8 cellular contexts compared by ENCODE assay signal in the genomic region with DNA sequence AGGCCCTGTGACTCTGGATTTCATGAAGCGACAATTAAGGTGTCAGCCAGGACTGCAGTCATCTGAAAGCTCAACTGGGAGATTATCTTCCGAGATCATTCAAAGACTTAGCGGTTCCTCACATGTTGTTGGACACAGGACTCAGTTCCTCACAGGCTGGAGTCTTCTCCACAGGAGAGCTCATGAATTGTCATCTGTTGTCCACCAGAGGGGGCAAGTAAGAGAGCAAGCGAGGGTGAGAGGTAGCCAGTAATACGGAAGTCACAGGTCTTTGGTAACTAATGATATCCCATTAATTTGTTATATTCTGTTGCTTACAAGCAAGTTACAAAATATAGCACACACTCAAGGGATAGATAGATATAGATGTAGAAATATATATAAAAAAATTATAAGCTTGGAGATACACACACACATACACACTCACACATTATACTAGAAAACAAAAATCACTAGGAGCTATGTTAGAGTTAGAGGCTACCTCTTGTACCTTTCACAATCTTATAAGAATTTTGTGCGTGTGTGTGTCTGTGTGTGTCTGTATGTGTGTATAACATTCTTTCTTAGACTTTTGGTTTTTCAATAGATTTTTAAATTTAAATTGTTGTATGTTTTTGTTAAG.
DNase-seq lines count a peak whose midpoint lies in the region; ATAC-seq and TF ChIP-seq lines count a peak whose summit lies in the region.

No MANE protein-coding gene starts in this region.

- H3K9me2 ChIP-seq in GM23338 (ENCODE audit: insufficient read depth), result no peaks in the 10 kb centered on the region

- no peaks in the 10 kb centered on the region for H3K36me3 ChIP-seq in GM23338 (ENCODE audit: insufficient read depth)

- no peak overlapping the region for H2AFZ ChIP-seq in GM23338

- H3K36me3 Mint-ChIP-seq in GM23338 (ENCODE audit: low read depth) (no peaks in the 10 kb centered on the region), natural killer cell (peaks cover 4% of the 10 kb centered on the region)

- no peak overlapping the region for H3K4me2 ChIP-seq in GM23338

- H3K27me3 ChIP-seq in GM23338 (ENCODE audit: insufficient read depth), result no peaks in the 10 kb centered on the region

- H3K9me3 Mint-ChIP-seq in GM23338 (no peaks in the 10 kb centered on the region; the same call in 1 of the 3 replicates), natural killer cell (peaks cover 3% of the 10 kb centered on the region in 2 donors)

- H4K20me1 ChIP-seq in GM23338 (replicated peaks; ENCODE audit: insufficient read depth), result no peaks in the 10 kb centered on the region

- no peaks in the 10 kb centered on the region for H3K4me1 Mint-ChIP-seq in GM23338
- no peaks in the 10 kb centered on the region for H3K4me1 Mint-ChIP-seq in natural killer cell

- H3K27ac ChIP-seq in GM23338 (ENCODE audit: low read depth), result no peak overlapping the region

- H3K27ac Mint-ChIP-seq in GM23338, result no peak overlapping the region
- no peak overlapping the region for H3K27ac Mint-ChIP-seq in natural killer cell

- intact Hi-C loops in natural killer cell (cut with micrococcal nuclease), result no loop called here

- peak; percentile 58 for DNase-seq in NCI-H1436 (lab: John Stamatoyannopoulos, UW)
- no peak for DNase-seq in NCI-H1436 treated with DMSO at 0.1 percent for 48 hours (lab: John Stamatoyannopoulos, UW)
- peak; percentile 87 for DNase-seq in GM23338 (ENCODE audit: low spot score)
- peak; percentile 44 for DNase-seq in Jurkat, Clone E6-1 (ENCODE audit: low read depth, low spot score)
- peak; percentile 85 for DNase-seq in SKM-1 treated with dmso at 0.1 percent for 144 hours (lab: John Stamatoyannopoulos, UW; ENCODE audit: unreplicated experiment)
- DNase-seq in iPS-NIHi11 (ENCODE audit: low spot score), result peak; percentile 59
- no peak for DNase-seq in natural killer cell
- DNase-seq in superior temporal gyrus (ENCODE audit: extremely low spot score), result no peak

- TF ChIP-seq CTCF in GM23338 (conservative IDR thresholded peaks at IDR 0.05; ENCODE audit: low read depth in 2 of 2) (peak; percentile 76 to 83), natural killer cell (IDR thresholded peaks at IDR 0.05) (no peak)

- no peaks in the 10 kb centered on the region for H3F3A ChIP-seq in GM23338 (replicated peaks; ENCODE audit: low read depth)

- H3K4me1 ChIP-seq in GM23338 (ENCODE audit: insufficient read depth), result no peaks in the 10 kb centered on the region

- H3K27me3 Mint-ChIP-seq in GM23338 (ENCODE audit: insufficient read depth, low read depth, poor library complexity) (no peaks in the 10 kb centered on the region), natural killer cell (ENCODE audit: low read depth in 2 of 2) (no peaks in the 10 kb centered on the region)

- ATAC-seq in GM23338 (peak; percentile 98), natural killer cell (no peak)

- H3K79me2 ChIP-seq in GM23338 (replicated peaks; ENCODE audit: insufficient read depth), result no peaks in the 10 kb centered on the region

- no peak overlapping the region for H3K4me3 Mint-ChIP-seq in GM23338
- H3K4me3 Mint-ChIP-seq in natural killer cell, result no peak overlapping the region

- H3K4me3 ChIP-seq in GM23338, result no peak overlapping the region
- H3K4me3 ChIP-seq in Jurkat, Clone E6-1 (ENCODE audit: low read length), result no peak overlapping the region

TF ChIP-seq in GM23338, 12 proteins besides CTCF, POLR2A, EP300 and RAD21 (continues in another document):
- no peak for TF ChIP-seq ETS1 (IDR thresholded peaks at IDR 0.05)
- no peak for TF ChIP-seq EZH2 (IDR thresholded peaks at IDR 0.05; ENCODE audit: low read depth, unreplicated experiment)
- no peak for TF ChIP-seq NANOG (IDR thresholded peaks at IDR 0.05; ENCODE audit: borderline replicate concordance)
- no peak for TF ChIP-seq POLR2AphosphoS5 (IDR thresholded peaks at IDR 0.05; ENCODE audit: low read depth)
- TF ChIP-seq ZNF114 (CRISPR knock-in tag; IDR thresholded peaks at IDR 0.05), result no peak
- TF ChIP-seq ZNF331 (CRISPR knock-in tag; IDR thresholded peaks at IDR 0.05; ENCODE audit: low read depth), result no peak
- no peak for TF ChIP-seq JUNB (IDR thresholded peaks at IDR 0.05; ENCODE audit: unreplicated experiment)
- TF ChIP-seq, protein P1, sequence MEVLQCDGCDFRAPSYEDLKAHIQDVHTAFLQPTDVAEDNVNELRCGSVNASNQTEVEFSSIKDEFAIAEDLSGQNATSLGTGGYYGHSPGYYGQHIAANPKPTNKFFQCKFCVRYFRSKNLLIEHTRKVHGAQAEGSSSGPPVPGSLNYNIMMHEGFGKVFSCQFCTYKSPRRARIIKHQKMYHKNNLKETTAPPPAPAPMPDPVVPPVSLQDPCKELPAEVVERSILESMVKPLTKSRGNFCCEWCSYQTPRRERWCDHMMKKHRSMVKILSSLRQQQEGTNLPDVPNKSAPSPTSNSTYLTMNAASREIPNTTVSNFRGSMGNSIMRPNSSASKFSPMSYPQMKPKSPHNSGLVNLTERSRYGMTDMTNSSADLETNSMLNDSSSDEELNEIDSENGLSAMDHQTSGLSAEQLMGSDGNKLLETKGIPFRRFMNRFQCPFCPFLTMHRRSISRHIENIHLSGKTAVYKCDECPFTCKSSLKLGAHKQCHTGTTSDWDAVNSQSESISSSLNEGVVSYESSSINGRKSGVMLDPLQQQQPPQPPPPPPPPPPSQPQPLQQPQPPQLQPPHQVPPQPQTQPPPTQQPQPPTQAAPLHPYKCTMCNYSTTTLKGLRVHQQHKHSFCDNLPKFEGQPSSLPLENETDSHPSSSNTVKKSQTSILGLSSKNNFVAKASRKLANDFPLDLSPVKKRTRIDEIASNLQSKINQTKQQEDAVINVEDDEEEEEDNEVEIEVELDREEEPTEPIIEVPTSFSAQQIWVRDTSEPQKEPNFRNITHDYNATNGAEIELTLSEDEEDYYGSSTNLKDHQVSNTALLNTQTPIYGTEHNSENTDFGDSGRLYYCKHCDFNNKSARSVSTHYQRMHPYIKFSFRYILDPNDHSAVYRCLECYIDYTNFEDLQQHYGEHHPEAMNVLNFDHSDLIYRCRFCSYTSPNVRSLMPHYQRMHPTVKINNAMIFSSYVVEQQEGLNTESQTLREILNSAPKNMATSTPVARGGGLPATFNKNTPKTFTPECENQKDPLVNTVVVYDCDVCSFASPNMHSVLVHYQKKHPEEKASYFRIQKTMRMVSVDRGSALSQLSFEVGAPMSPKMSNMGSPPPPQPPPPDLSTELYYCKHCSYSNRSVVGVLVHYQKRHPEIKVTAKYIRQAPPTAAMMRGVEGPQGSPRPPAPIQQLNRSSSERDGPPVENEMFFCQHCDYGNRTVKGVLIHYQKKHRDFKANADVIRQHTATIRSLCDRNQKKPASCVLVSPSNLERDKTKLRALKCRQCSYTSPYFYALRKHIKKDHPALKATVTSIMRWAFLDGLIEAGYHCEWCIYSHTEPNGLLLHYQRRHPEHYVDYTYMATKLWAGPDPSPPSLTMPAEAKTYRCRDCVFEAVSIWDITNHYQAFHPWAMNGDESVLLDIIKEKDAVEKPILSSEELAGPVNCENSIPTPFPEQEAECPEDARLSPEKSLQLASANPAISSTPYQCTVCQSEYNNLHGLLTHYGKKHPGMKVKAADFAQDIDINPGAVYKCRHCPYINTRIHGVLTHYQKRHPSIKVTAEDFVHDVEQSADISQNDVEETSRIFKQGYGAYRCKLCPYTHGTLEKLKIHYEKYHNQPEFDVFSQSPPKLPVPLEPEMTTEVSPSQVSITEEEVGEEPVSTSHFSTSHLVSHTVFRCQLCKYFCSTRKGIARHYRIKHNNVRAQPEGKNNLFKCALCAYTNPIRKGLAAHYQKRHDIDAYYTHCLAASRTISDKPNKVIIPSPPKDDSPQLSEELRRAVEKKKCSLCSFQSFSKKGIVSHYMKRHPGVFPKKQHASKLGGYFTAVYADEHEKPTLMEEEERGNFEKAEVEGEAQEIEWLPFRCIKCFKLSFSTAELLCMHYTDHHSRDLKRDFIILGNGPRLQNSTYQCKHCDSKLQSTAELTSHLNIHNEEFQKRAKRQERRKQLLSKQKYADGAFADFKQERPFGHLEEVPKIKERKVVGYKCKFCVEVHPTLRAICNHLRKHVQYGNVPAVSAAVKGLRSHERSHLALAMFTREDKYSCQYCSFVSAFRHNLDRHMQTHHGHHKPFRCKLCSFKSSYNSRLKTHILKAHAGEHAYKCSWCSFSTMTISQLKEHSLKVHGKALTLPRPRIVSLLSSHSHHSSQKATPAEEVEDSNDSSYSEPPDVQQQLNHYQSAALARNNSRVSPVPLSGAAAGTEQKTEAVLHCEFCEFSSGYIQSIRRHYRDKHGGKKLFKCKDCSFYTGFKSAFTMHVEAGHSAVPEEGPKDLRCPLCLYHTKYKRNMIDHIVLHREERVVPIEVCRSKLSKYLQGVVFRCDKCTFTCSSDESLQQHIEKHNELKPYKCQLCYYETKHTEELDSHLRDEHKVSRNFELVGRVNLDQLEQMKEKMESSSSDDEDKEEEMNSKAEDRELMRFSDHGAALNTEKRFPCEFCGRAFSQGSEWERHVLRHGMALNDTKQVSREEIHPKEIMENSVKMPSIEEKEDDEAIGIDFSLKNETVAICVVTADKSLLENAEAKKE (CRISPR knock-in tag; IDR thresholded peaks at IDR 0.05), result no peak
- no peak for TF ChIP-seq STAT1 (IDR thresholded peaks at IDR 0.05; ENCODE audit: unreplicated experiment)

Comparison
In these comparisons a context has a peak if more than half of its experiments do, and no peak if none do; other contexts are left out.
1. DNase-seq: peak in NCI-H1436 (single experiment), GM23338 (single experiment), Jurkat, Clone E6-1 (single experiment), SKM-1 treated with dmso at 0.1 percent for 144 hours (single experiment) and iPS-NIHi11 (single experiment); none in NCI-H1436 treated with DMSO at 0.1 percent for 48 hours (single experiment), natural killer cell (single experiment) and superior temporal gyrus (single experiment).